2 cellular contexts compared by ENCODE assay signal in the genomic region with DNA sequence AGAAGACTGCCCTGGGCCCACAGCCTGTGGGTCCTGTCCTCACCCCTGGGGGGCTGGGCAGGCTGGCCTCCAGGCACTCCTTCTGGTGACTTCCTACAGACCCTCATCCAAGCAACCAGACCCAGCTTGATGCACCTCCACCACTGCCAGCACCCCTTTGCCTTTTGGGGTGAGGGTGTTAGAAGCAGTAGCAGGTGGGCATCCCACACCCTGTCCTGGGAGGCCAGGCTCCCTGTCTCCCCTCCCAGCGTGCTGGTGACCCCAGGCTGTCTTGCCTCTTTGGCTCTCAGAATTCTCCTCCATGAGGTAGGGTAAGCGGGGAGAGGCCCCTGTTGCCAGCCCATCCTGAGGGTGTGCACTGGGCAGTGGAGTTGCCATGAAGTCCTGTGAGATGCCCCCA.
TF ChIP-seq lines count a peak whose summit lies in the region.

No MANE protein-coding gene starts in this region.

TF ChIP-seq in GM23338, 12 proteins besides CTCF, POLR2A, EP300 and RAD21:
- TF ChIP-seq ZNF462 (CRISPR knock-in tag; IDR thresholded peaks at IDR 0.05) = no peak
- no peak for TF ChIP-seq NANOG (IDR thresholded peaks at IDR 0.05; ENCODE audit: borderline replicate concordance)

TF ChIP-seq in WTC11, 78 proteins besides CTCF, POLR2A, EP300 and RAD21:
- TF ChIP-seq PREB (CRISPR knock-in tag; IDR thresholded peaks at IDR 0.05; ENCODE audit: borderline replicate concordance) = no peak
- no peak for TF ChIP-seq TEAD4 (CRISPR knock-in tag; IDR thresholded peaks at IDR 0.05)
- no peak for TF ChIP-seq ZNF396 (CRISPR knock-in tag; IDR thresholded peaks at IDR 0.05; ENCODE audit: borderline replicate concordance)
- TF ChIP-seq ZNF416 (CRISPR knock-in tag; IDR thresholded peaks at IDR 0.05) = no peak
- TF ChIP-seq, protein P1, sequence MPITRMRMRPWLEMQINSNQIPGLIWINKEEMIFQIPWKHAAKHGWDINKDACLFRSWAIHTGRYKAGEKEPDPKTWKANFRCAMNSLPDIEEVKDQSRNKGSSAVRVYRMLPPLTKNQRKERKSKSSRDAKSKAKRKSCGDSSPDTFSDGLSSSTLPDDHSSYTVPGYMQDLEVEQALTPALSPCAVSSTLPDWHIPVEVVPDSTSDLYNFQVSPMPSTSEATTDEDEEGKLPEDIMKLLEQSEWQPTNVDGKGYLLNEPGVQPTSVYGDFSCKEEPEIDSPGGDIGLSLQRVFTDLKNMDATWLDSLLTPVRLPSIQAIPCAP (CRISPR knock-in tag; IDR thresholded peaks at IDR 0.05) = no peak
- TF ChIP-seq, protein P2, sequence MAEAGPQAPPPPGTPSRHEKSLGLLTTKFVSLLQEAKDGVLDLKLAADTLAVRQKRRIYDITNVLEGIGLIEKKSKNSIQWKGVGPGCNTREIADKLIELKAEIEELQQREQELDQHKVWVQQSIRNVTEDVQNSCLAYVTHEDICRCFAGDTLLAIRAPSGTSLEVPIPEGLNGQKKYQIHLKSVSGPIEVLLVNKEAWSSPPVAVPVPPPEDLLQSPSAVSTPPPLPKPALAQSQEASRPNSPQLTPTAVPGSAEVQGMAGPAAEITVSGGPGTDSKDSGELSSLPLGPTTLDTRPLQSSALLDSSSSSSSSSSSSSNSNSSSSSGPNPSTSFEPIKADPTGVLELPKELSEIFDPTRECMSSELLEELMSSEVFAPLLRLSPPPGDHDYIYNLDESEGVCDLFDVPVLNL (CRISPR knock-in tag; IDR thresholded peaks at IDR 0.05; ENCODE audit: borderline replicate concordance, low read depth) = no peak
- TF ChIP-seq, protein P3, sequence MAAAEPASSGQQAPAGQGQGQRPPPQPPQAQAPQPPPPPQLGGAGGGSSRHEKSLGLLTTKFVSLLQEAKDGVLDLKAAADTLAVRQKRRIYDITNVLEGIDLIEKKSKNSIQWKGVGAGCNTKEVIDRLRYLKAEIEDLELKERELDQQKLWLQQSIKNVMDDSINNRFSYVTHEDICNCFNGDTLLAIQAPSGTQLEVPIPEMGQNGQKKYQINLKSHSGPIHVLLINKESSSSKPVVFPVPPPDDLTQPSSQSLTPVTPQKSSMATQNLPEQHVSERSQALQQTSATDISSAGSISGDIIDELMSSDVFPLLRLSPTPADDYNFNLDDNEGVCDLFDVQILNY (CRISPR knock-in tag; IDR thresholded peaks at IDR 0.05) = no peak
- no peak for TF ChIP-seq ZNF219 (CRISPR knock-in tag; IDR thresholded peaks at IDR 0.05; ENCODE audit: borderline replicate concordance)
- no peak for TF ChIP-seq JAZF1 (CRISPR knock-in tag; IDR thresholded peaks at IDR 0.05)
- TF ChIP-seq, protein P4, sequence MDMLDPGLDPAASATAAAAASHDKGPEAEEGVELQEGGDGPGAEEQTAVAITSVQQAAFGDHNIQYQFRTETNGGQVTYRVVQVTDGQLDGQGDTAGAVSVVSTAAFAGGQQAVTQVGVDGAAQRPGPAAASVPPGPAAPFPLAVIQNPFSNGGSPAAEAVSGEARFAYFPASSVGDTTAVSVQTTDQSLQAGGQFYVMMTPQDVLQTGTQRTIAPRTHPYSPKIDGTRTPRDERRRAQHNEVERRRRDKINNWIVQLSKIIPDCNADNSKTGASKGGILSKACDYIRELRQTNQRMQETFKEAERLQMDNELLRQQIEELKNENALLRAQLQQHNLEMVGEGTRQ (CRISPR knock-in tag; IDR thresholded peaks at IDR 0.05) = no peak
- TF ChIP-seq, protein P5, sequence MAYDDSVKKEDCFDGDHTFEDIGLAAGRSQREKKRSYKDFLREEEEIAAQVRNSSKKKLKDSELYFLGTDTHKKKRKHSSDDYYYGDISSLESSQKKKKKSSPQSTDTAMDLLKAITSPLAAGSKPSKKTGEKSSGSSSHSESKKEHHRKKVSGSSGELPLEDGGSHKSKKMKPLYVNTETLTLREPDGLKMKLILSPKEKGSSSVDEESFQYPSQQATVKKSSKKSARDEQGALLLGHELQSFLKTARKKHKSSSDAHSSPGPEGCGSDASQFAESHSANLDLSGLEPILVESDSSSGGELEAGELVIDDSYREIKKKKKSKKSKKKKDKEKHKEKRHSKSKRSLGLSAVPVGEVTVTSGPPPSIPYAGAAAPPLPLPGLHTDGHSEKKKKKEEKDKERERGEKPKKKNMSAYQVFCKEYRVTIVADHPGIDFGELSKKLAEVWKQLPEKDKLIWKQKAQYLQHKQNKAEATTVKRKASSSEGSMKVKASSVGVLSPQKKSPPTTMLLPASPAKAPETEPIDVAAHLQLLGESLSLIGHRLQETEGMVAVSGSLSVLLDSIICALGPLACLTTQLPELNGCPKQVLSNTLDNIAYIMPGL (CRISPR knock-in tag; IDR thresholded peaks at IDR 0.05) = no peak
- TF ChIP-seq ELF4 (CRISPR knock-in tag; IDR thresholded peaks at IDR 0.05; ENCODE audit: low read depth) = no peak
- no peak for TF ChIP-seq OVOL2 (CRISPR knock-in tag; IDR thresholded peaks at IDR 0.05; ENCODE audit: borderline replicate concordance)
- no peak for TF ChIP-seq PRDM15 (CRISPR knock-in tag; IDR thresholded peaks at IDR 0.05)
- TF ChIP-seq ZNF423 (CRISPR knock-in tag; IDR thresholded peaks at IDR 0.05) = no peak
- TF ChIP-seq USF1 (CRISPR knock-in tag; IDR thresholded peaks at IDR 0.05) = no peak
- no peak for TF ChIP-seq NR2C2 (CRISPR knock-in tag; IDR thresholded peaks at IDR 0.05)
- TF ChIP-seq FOXJ3 (CRISPR knock-in tag; IDR thresholded peaks at IDR 0.05; ENCODE audit: borderline replicate concordance) = no peak
